ENCODE assay signal across 1 cellular context in the genomic region with DNA sequence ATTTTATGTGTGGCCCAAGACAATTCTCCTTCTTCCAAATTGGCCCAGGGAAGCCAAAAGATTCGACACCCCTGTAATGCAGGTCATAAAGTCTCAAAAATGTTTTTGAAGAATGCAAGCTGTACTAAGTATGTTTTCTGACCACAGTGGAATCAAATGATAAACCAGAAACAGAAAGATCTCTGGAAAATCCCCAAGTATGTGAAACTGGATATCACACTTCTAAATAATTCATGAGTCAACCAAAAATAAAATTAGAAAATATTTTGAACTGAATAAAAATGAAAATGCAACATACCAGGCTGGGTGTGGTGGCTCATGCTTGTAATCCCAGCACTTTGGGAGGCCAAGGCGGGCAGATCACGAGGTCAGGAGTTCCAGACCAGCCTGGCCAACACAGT.
TF ChIP-seq lines count a peak whose summit lies in the region.

No MANE protein-coding gene starts in this region.

TF ChIP-seq in GM23338, 12 proteins besides CTCF, POLR2A, EP300 and RAD21:
- TF ChIP-seq ZNF462 (CRISPR knock-in tag; IDR thresholded peaks at IDR 0.05) (no peak), NANOG (IDR thresholded peaks at IDR 0.05; ENCODE audit: borderline replicate concordance) (no peak), ZNF331 (CRISPR knock-in tag; IDR thresholded peaks at IDR 0.05; ENCODE audit: low read depth) (no peak), POLR2AphosphoS5 (IDR thresholded peaks at IDR 0.05; ENCODE audit: low read depth) (no peak), CREB1 (CRISPR knock-in tag; IDR thresholded peaks at IDR 0.05; ENCODE audit: low read depth) (no peak), EZH2 (IDR thresholded peaks at IDR 0.05; ENCODE audit: low read depth, unreplicated experiment) (no peak), STAT1 (IDR thresholded peaks at IDR 0.05; ENCODE audit: unreplicated experiment) (no peak), EZH2phosphoT487 (IDR thresholded peaks at IDR 0.05; ENCODE audit: unreplicated experiment) (no peak), ZNF114 (CRISPR knock-in tag; IDR thresholded peaks at IDR 0.05) (no peak), JUNB (IDR thresholded peaks at IDR 0.05; ENCODE audit: unreplicated experiment) (no peak)
- TF ChIP-seq, protein P1, sequence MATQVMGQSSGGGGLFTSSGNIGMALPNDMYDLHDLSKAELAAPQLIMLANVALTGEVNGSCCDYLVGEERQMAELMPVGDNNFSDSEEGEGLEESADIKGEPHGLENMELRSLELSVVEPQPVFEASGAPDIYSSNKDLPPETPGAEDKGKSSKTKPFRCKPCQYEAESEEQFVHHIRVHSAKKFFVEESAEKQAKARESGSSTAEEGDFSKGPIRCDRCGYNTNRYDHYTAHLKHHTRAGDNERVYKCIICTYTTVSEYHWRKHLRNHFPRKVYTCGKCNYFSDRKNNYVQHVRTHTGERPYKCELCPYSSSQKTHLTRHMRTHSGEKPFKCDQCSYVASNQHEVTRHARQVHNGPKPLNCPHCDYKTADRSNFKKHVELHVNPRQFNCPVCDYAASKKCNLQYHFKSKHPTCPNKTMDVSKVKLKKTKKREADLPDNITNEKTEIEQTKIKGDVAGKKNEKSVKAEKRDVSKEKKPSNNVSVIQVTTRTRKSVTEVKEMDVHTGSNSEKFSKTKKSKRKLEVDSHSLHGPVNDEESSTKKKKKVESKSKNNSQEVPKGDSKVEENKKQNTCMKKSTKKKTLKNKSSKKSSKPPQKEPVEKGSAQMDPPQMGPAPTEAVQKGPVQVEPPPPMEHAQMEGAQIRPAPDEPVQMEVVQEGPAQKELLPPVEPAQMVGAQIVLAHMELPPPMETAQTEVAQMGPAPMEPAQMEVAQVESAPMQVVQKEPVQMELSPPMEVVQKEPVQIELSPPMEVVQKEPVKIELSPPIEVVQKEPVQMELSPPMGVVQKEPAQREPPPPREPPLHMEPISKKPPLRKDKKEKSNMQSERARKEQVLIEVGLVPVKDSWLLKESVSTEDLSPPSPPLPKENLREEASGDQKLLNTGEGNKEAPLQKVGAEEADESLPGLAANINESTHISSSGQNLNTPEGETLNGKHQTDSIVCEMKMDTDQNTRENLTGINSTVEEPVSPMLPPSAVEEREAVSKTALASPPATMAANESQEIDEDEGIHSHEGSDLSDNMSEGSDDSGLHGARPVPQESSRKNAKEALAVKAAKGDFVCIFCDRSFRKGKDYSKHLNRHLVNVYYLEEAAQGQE (IDR thresholded peaks at IDR 0.05; ENCODE audit: unreplicated experiment), result no peak
TF ChIP-seq in GM23338: peak in this region for 0.
